Comparison of ENCODE assay signal across 27 cellular contexts in the genomic region with DNA sequence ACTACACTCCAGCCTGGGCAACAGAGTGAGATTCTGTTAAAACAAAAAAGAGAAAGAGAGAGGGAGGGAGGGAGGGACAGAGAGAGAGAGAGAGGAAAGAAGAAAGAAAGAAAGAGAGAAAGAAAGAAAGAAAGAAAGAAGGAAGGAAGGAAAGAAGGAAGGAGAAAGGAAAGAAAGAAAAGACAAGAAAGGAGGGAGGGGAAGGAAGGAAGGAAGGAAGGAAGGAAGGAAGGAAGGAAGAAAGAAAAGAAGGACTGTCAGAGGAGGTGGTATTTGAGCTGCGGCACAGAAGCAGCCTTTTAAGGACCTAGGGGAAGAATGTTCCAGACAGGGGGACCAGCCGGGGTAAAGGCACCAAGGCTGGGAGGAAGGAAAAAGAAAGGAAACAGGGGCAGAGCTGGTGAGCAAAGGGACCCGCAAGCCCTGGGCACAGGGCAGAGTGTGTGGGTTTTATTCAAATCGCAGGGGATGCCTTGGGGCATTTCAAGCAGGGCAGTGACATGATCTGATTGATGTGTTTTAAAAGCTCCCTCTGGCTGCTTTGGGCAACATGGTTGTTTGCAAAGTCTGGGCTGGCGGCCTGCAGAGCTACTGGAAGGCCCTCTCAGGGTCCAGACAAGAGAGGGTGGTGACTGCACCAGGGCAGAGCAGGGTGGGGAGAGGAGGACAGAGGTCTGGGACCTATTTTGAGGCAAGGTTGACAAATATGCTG.
DNase-seq lines count a peak whose midpoint lies in the region; ATAC-seq and TF ChIP-seq lines count a peak whose summit lies in the region.
"Had no signal": no experiment of that assay in that cellular context is flagged by ENCODE, and none has a peak within 500 bp of the region (broad histone marks: within the 10 kb centered on the region; RNA-seq: fewer than 3 reads in every experiment).

No MANE protein-coding gene starts in this region.

- ATAC-seq in RWPE2 (ENCODE audit: low read depth) (no peak), GM21367 (IDR thresholded peaks at IDR 0.05; ENCODE audit: unreplicated experiment) (no peak), HG03025 (IDR thresholded peaks at IDR 0.05; ENCODE audit: low FRiP score, unreplicated experiment) (no peak)
- ATAC-seq: activated CD4-positive, alpha-beta T cell treated with anti-CD3 and anti-CD28 coated beads for 36 hours; activated T-cell treated with anti-CD3 and anti-CD28 coated beads, Interleukin-2, amount 50 U/mL, for 4 hours; left lobe of liver; naive thymus-derived CD4-positive, alpha-beta T cell; right cardiac atrium; stimulated activated naive CD8-positive, alpha-beta T cell treated with anti-CD3 and anti-CD28 coated beads, Interleukin-15, amount 100 ng/mL, for 72 hours had no signal

- peaks cover 0 to 45% (median 26%) of the 10 kb centered on the region in 10 experiments; a peak in 15 of 20 replicates for H3K4me1 ChIP-seq in BLaER1 treated with 17β-estradiol and CSF1 and Interleukin-3, amounts not matched to agents 10 nM and 100 nM
- H3K4me1 ChIP-seq in RWPE2 (ENCODE audit: insufficient read depth, poor library complexity, severe bottlenecking): no peaks in the 10 kb centered on the region
- H3K4me1 ChIP-seq: breast epithelium, colonic mucosa, Peyer's patch, SJSA1, tibial artery had no signal

- H3K9me3 ChIP-seq in BLaER1 treated with 17β-estradiol and CSF1 and Interleukin-3, amounts not matched to agents 10 nM and 100 nM (replicated peaks in 1 of 11): peaks cover 0 to 4% (median 3%) of the 10 kb centered on the region in 11 experiments; a peak in 16 of 22 replicates
- H3K9me3 ChIP-seq in RWPE2 (ENCODE audit: severe bottlenecking): no peaks in the 10 kb centered on the region
- H3K9me3 ChIP-seq: breast epithelium, colonic mucosa, Peyer's patch, SJSA1 had no signal

- H3K36me3 ChIP-seq in BLaER1 treated with 17β-estradiol and CSF1 and Interleukin-3, amounts not matched to agents 10 nM and 100 nM: no peaks in the 10 kb centered on the region
- H3K36me3 ChIP-seq in RWPE2 (ENCODE audit: low read depth): no peaks in the 10 kb centered on the region
- H3K36me3 ChIP-seq: breast epithelium, colonic mucosa, Peyer's patch, SJSA1, tibial artery had no signal

- peaks cover 0 to 3% (median 0%) of the 10 kb centered on the region in 11 experiments; a peak in 1 of 22 replicates for H4K20me1 ChIP-seq in BLaER1 treated with 17β-estradiol and CSF1 and Interleukin-3, amounts not matched to agents 10 nM and 100 nM

- H3K27ac ChIP-seq in BLaER1 treated with 17β-estradiol and CSF1 and Interleukin-3, amounts not matched to agents 10 nM and 100 nM: no peak overlapping the region
- no peak overlapping the region for H3K27ac ChIP-seq in RWPE2 (ENCODE audit: poor library complexity, severe bottlenecking)
- H3K27ac ChIP-seq: breast epithelium, colonic mucosa, Peyer's patch, SJSA1, tibial artery had no signal

- H3K9ac ChIP-seq in BLaER1 treated with 17β-estradiol and CSF1 and Interleukin-3, amounts not matched to agents 10 nM and 100 nM: no peak overlapping the region

- no peak for TF ChIP-seq CTCF in RWPE2 (IDR thresholded peaks at IDR 0.05; ENCODE audit: poor library complexity, severe bottlenecking)

- peak overlapping the region in 9 of 11 experiments; percentile 23 to 76 (median 66); a peak in 15 of 22 replicates for H3K4me2 ChIP-seq in BLaER1 treated with 17β-estradiol and CSF1 and Interleukin-3, amounts not matched to agents 10 nM and 100 nM

- no peak overlapping the region for H3K4me3 ChIP-seq in BLaER1 treated with 17β-estradiol and CSF1 and Interleukin-3, amounts not matched to agents 10 nM and 100 nM
- no peak overlapping the region for H3K4me3 ChIP-seq in RWPE2 (ENCODE audit: severe bottlenecking)
- H3K4me3 ChIP-seq: breast epithelium, colonic mucosa, Peyer's patch, SJSA1, tibial artery had no signal

- DNase-seq in NCI-H146 (lab: John Stamatoyannopoulos, UW) (peak; percentile 20), NCI-H146 treated with DMSO at 0.1 percent for 48 hours (lab: John Stamatoyannopoulos, UW; ENCODE audit: unreplicated experiment) (no peak), RWPE2 (ENCODE audit: low spot score) (peak; percentile 15), renal cortical epithelial cell (ENCODE audit: low read depth) (peak; percentile 26), AG08395 (ENCODE audit: low spot score) (no peak)
- DNase-seq: activated CD4-positive, alpha-beta T cell treated with anti-CD3 and anti-CD28 coated beads for 36 hours; activated naive CD4-positive, alpha-beta T cell treated with anti-CD3 and anti-CD28 coated beads for 36 hours; activated T-cell treated with anti-CD3 and anti-CD28 coated beads, Interleukin-2, amount 50 U/mL, for 4 hours; amniotic stem cell; colonic mucosa; COR-L47; DND-41; effector memory CD4-positive, alpha-beta T cell; Kasumi-1; naive thymus-derived CD4-positive, alpha-beta T cell; NCI-H187 treated with DMSO at 0.1 percent for 48 hours; NCI-H510A; stimulated activated naive CD8-positive, alpha-beta T cell treated with anti-CD3 and anti-CD28 coated beads, Interleukin-15, amount 100 ng/mL, for 72 hours had no signal

- H3K27me3 ChIP-seq in BLaER1 treated with 17β-estradiol and CSF1 and Interleukin-3, amounts not matched to agents 10 nM and 100 nM: no peaks in the 10 kb centered on the region
- H3K27me3 ChIP-seq in RWPE2 (ENCODE audit: insufficient read depth, poor library complexity, severe bottlenecking): peaks cover 3% of the 10 kb centered on the region
- H3K27me3 ChIP-seq: breast epithelium, colonic mucosa, Peyer's patch had no signal

Comparison
In these comparisons a context has a peak if more than half of its experiments do, and no peak if none do; other contexts are left out.
1. DNase-seq: peak in NCI-H146 (single experiment), RWPE2 (single experiment) and renal cortical epithelial cell (single experiment); none in NCI-H146 treated with DMSO at 0.1 percent for 48 hours (single experiment) and AG08395 (single experiment).